In the genomic region with DNA sequence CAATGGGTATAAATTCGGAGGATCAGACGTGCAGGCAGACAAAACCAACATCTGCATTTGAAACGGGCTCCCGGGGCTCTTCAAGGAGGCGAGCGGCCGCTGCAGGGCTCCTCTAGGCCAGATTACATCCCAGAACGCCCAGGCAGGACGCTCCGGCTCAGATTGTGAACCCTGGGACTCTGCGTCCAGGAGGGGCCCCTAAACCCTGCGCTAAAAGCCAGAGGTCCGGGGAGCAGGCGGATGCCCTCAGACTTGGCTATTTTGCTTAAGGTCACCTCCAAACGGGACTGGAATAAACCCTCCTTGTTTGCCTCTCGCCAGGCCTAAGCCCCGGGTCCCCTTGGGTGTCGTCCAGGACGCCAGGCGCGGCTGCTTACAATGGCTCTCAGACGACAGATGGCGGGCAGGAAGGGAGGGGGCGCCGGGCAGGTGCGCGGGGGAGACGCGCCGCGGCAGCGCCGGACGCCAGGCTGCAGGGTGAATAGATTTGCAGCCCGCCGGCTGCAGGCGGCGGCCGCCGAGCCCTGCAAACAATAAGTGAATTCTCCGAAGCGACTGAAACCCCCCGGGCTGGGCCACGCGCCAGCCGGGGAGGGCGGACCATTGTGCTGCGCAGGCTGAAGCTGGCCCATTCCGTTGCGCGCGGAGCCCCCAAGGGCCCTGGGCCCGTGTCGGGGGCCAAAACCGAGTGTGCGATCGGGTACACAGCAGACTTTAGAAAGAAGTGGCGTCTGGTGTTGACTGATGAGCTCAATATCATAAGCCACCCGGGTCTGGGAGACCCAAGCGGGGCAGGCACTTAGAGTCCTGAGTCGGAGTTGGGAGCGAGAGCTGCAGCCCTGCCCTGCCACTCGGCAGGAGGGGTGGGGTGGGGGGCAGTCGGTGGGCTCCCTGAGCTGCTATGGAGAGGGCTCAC, we compare ENCODE assay signal across 9 cellular contexts. TPM values are rescaled to one million over a fixed set of nuclear protein-coding genes. Genes with fewer than 3 reads are reported as not detected.
DNase-seq lines count a peak whose midpoint lies in the region; ATAC-seq and TF ChIP-seq lines count a peak whose summit lies in the region.
"Had no signal": no experiment of that assay in that cellular context is flagged by ENCODE, and none has a peak within 500 bp of the region (broad histone marks: within the 10 kb centered on the region; RNA-seq: fewer than 3 reads in every experiment).

No MANE protein-coding gene starts in this region.

- peaks cover 2 to 4% of the 10 kb centered on the region in 2 donors for H3K36me3 Mint-ChIP-seq in stimulated activated naive B cell treated with anti-CD40 and anti-IgM and Interleukin-4, amounts not matched to agents 10 μg/mL and 1 μg/mL and 100 μg/mL, for 72 hours
- H3K36me3 Mint-ChIP-seq: IgD-negative memory B cell had no signal

- peaks cover 66 to 90% of the 10 kb centered on the region in 2 donors for H3K27me3 Mint-ChIP-seq in stimulated activated naive B cell treated with anti-CD40 and anti-IgM and Interleukin-4, amounts not matched to agents 10 μg/mL and 1 μg/mL and 100 μg/mL, for 72 hours

- H3K9me3 Mint-ChIP-seq in stimulated activated naive B cell treated with anti-CD40 and anti-IgM and Interleukin-4, amounts not matched to agents 10 μg/mL and 1 μg/mL and 100 μg/mL, for 72 hours = peaks cover 12 to 21% of the 10 kb centered on the region in 2 donors

- DNase-seq in NCI-H1436 (lab: John Stamatoyannopoulos, UW) = peak; percentile 82
- DNase-seq in amygdala (lab: John Stamatoyannopoulos, UW) = peak in 55 of 56 donors; percentile 26 to 91 (median 71)
- peak in 50 of 51 donors; percentile 15 to 91 (median 68) for DNase-seq in hypothalamus (lab: John Stamatoyannopoulos, UW)
- peak; percentile 72 for DNase-seq in sciatic nerve (ENCODE audit: low spot score)
- no peak for DNase-seq in stimulated activated naive B cell treated with anti-CD40 and anti-IgM and Interleukin-4, amounts not matched to agents 10 μg/mL and 1 μg/mL and 100 μg/mL, for 72 hours
- DNase-seq in activated CD4-positive, CD25-positive, alpha-beta regulatory T cell (lab: John Stamatoyannopoulos, UW) = no peak
- DNase-seq in H4 (ENCODE audit: low spot score) = no peak

- no peak for TF ChIP-seq POLR2A in GM18505 (IDR thresholded peaks at IDR 0.05; ENCODE audit: borderline replicate concordance, extremely low read depth, insufficient read depth, insufficient read length)

- H3K27ac Mint-ChIP-seq in stimulated activated naive B cell treated with anti-CD40 and anti-IgM and Interleukin-4, amounts not matched to agents 10 μg/mL and 1 μg/mL and 100 μg/mL, for 72 hours = no peak overlapping the region
- H3K27ac Mint-ChIP-seq: IgD-negative memory B cell had no signal

- peak; percentile 79 for ATAC-seq in sciatic nerve
- ATAC-seq in GM18505 (IDR thresholded peaks at IDR 0.05; ENCODE audit: unreplicated experiment) = no peak
- no peak for ATAC-seq in stimulated activated naive B cell treated with anti-CD40 and anti-IgM and Interleukin-4, amounts not matched to agents 10 μg/mL and 1 μg/mL and 100 μg/mL, for 72 hours (replicated peaks)

- H3K4me1 Mint-ChIP-seq in stimulated activated naive B cell treated with anti-CD40 and anti-IgM and Interleukin-4, amounts not matched to agents 10 μg/mL and 1 μg/mL and 100 μg/mL, for 72 hours = peaks cover 0 to 6% of the 10 kb centered on the region in 2 donors

- peak overlapping the region in 1 of 2 donors; percentile 27 for H3K4me3 Mint-ChIP-seq in stimulated activated naive B cell treated with anti-CD40 and anti-IgM and Interleukin-4, amounts not matched to agents 10 μg/mL and 1 μg/mL and 100 μg/mL, for 72 hours

- intact Hi-C loops in sciatic nerve (cut with DNase I) = no loop called here

RNA-seq across cellular contexts. Expression of a gene that starts 32.3 kb away (rescaled TPM):
- 158 TPM for total RNA-seq in sciatic nerve
- total RNA-seq in H4 (2014; rRNA removed; shearing (Covaris generic)) = 21.5 and 23.0 TPM in 2 replicates

Comparison
In these comparisons a context has a peak if more than half of its experiments do, and no peak if none do; other contexts are left out.
1. DNase-seq: peak in NCI-H1436 (single experiment), amygdala (55 of 56), hypothalamus (50 of 51) and sciatic nerve (single experiment); none in stimulated activated naive B cell treated with anti-CD40 and anti-IgM and Interleukin-4, amounts not matched to agents 10 μg/mL and 1 μg/mL and 100 μg/mL, for 72 hours (single experiment), activated CD4-positive, CD25-positive, alpha-beta regulatory T cell (0 of 4) and H4 (single experiment).